ENCODE assay signal across 9 cellular contexts in genomic region chr9:114371986-114372917, GRCh38. TPM values are rescaled to one million over a fixed set of nuclear protein-coding genes. Genes with fewer than 3 reads are reported as not detected.
DNase-seq lines count a peak whose midpoint lies in the region; ATAC-seq, FAIRE-seq and TF ChIP-seq lines count a peak whose summit lies in the region.
"Had no signal": no experiment of that assay in that cellular context is flagged by ENCODE, and none has a peak within 500 bp of the region (broad histone marks: within the 10 kb centered on the region; RNA-seq: fewer than 3 reads in every experiment).

No MANE protein-coding gene starts in this region.

- TF ChIP-seq POLR2A in H1 (IDR thresholded peaks at IDR 0.05; ENCODE audit: control extremely low read depth in 1 of 2, low read depth in 2 of 2, low read length in 2 of 2) = no peak

- peak overlapping the region; percentile 34 for H4K5ac ChIP-seq in H1 (ENCODE audit: insufficient read length, low read depth, low read length)

- H4K8ac ChIP-seq in H1 (ENCODE audit: extremely low read depth, insufficient read depth, low read length) = peak overlapping the region; percentile 38

- no peak for TF ChIP-seq EP300 in H1 (IDR thresholded peaks at IDR 0.05; ENCODE audit: borderline replicate concordance in 1 of 2, low read depth in 2 of 2, low read length in 2 of 2)

- H3K23me2 ChIP-seq in H1 (ENCODE audit: low read depth, low read length) = peaks cover 11% of the 10 kb centered on the region; the same call in 1 of the 2 replicates

- H3K23ac ChIP-seq in H1 (ENCODE audit: insufficient read length) = no peak overlapping the region

- DNase-seq in EL = peak; percentile 84
- peak in 3 of 5 experiments; percentile 36 to 90 (median 65) for DNase-seq in T-helper 2 cell
- no peak for DNase-seq in H1 (ENCODE audit: low read depth in 1 of 2, low spot score in 2 of 2)
- no peak for DNase-seq in NCI-H510A treated with DMSO at 0.1 percent for 48 hours (lab: John Stamatoyannopoulos, UW)
- no peak for DNase-seq in SHP77 (lab: John Stamatoyannopoulos, UW)

- no peak overlapping the region for H2AFZ ChIP-seq in H1 (ENCODE audit: low read length)

- peak overlapping the region; percentile 97; the same call in 1 of the 2 replicates for H2BK12ac ChIP-seq in H1 (ENCODE audit: low read depth, low read length)

- H4K91ac ChIP-seq in H1 (replicated peaks; ENCODE audit: insufficient read length, low read length) = peak overlapping the region; percentile 89

- H3K27me3 ChIP-seq in H1 (replicated peaks in 1 of 4; ENCODE audit: control insufficient read depth in 3 of 4, extremely low read depth in 1 of 4, insufficient read depth in 3 of 4, low read length in 3 of 4) = no peaks in the 10 kb centered on the region
- no peaks in the 10 kb centered on the region for H3K27me3 ChIP-seq in rectal smooth muscle tissue (ENCODE audit: control insufficient read depth, insufficient read depth, low read length)

- H3K4me1 ChIP-seq in H1 (replicated peaks in 1 of 4; ENCODE audit: control insufficient read depth in 3 of 4, insufficient read depth in 4 of 4, low read length in 3 of 4) (peaks cover 7 to 30% (median 22%) of the 10 kb centered on the region in 4 experiments), rectal smooth muscle tissue (ENCODE audit: control insufficient read depth, insufficient read depth, low read length) (no peaks in the 10 kb centered on the region)

- peak overlapping the region; percentile 99; the same call in 1 of the 2 replicates for H2BK5ac ChIP-seq in H1 (ENCODE audit: low read depth, low read length)

- peak; percentile 27 for ATAC-seq in HG02623 (IDR thresholded peaks at IDR 0.05; ENCODE audit: unreplicated experiment)
- no peak for ATAC-seq in GM21723 (IDR thresholded peaks at IDR 0.05; ENCODE audit: unreplicated experiment)

- TF ChIP-seq RAD21 in H1 (IDR thresholded peaks at IDR 0.05 in 1 of 2, conservative IDR thresholded peaks at IDR 0.05 in 1 of 2; ENCODE audit: low read depth in 2 of 2, low read length in 2 of 2) = no peak

- peak overlapping the region; percentile 97; the same call in 1 of the 2 replicates for H2BK20ac ChIP-seq in H1 (ENCODE audit: low read length)

- peak overlapping the region; percentile 96; the same call in 1 of the 2 replicates for H2AK5ac ChIP-seq in H1 (ENCODE audit: low read depth, low read length)

- H3K56ac ChIP-seq in H1 (replicated peaks; ENCODE audit: insufficient read length, low read depth, low read length) = no peak overlapping the region

- H3K4ac ChIP-seq in H1 (replicated peaks; ENCODE audit: insufficient read length, low read depth, low read length) = peak overlapping the region; percentile 90

- H2BK15ac ChIP-seq in H1 (ENCODE audit: low read length) = peak overlapping the region; percentile 96; the same call in 1 of the 2 replicates

- FAIRE-seq in H1 (lab: Jason Lieb, UNC) = no peak

- peaks cover under 1 to 31% (median 10%) of the 10 kb centered on the region in 4 experiments; a peak in 4 of 8 replicates for H3K36me3 ChIP-seq in H1 (ENCODE audit: control insufficient read depth in 2 of 4, insufficient read depth in 4 of 4, low read length in 3 of 4)
- peaks cover 46% of the 10 kb centered on the region for H3K36me3 ChIP-seq in rectal smooth muscle tissue (ENCODE audit: control insufficient read depth, insufficient read depth, low read length)

- POLR2A ChIA-PET in H1 (lab: Charles Lee; ENCODE audit: partially characterized antibody) = interaction anchor here (0.6 to 5.9 kb wide), 4 partner anchors 12 to 27 kb away, joined by 3 to 67 read pairs (median 10); partner anchors contain the start of gene AKNA

- H3K4me3 ChIP-seq in H1 (ENCODE audit: extremely low read depth in 1 of 4, insufficient read depth in 2 of 4, low read depth in 3 of 4, low read length in 4 of 4) (no peak overlapping the region), rectal smooth muscle tissue (ENCODE audit: low read length) (peak overlapping the region; percentile 0)

- no peaks in the 10 kb centered on the region for H3K9me3 ChIP-seq in H1 (ENCODE audit: insufficient read depth in 2 of 2, low read depth in 1 of 2, low read length in 1 of 2)

- no peak overlapping the region; a peak in 1 of 4 replicates for H3K4me2 ChIP-seq in H1 (ENCODE audit: insufficient read depth in 1 of 2, low read depth in 2 of 2, low read length in 2 of 2)

- no peaks in the 10 kb centered on the region for H3K79me2 ChIP-seq in H1 (ENCODE audit: control insufficient read depth in 1 of 2, insufficient read depth in 2 of 2, low read length in 2 of 2)

- H3K18ac ChIP-seq in H1 (ENCODE audit: extremely low read depth, low read length) = peak overlapping the region; percentile 97

- H4K20me1 ChIP-seq in H1 (replicated peaks in 1 of 2; ENCODE audit: control insufficient read depth in 1 of 2, insufficient read depth in 2 of 2, low read length in 2 of 2) = peaks cover 2% of the 10 kb centered on the region in 2 experiments

- H3K27ac ChIP-seq in H1 (ENCODE audit: low read depth, low read length) = no peak overlapping the region
- H3K27ac ChIP-seq in rectal smooth muscle tissue (ENCODE audit: low read depth, low read length) = no peak overlapping the region

- no peak overlapping the region for H3K14ac ChIP-seq in H1 (ENCODE audit: insufficient read length)

- no peaks in the 10 kb centered on the region for H3K79me1 ChIP-seq in H1 (ENCODE audit: low read depth, low read length)

- no peak overlapping the region for H3K9ac ChIP-seq in H1 (replicated peaks in 1 of 4; ENCODE audit: extremely low read depth in 1 of 4, low read depth in 3 of 4, low read length in 3 of 4)
- H3K9ac ChIP-seq in rectal smooth muscle tissue (ENCODE audit: low read length) = no peak overlapping the region

- CTCF ChIA-PET in H1 (lab: Charles Lee; ENCODE audit: partially characterized antibody) = interaction anchor here (1.0 to 1.4 kb wide), 3 partner anchors 11 to 34 kb away, joined by 4 to 5 read pairs (median 5); no protein-coding TSS in a partner anchor

- H2BK120ac ChIP-seq in H1 (replicated peaks; ENCODE audit: low read depth, low read length) = peak overlapping the region; percentile 87

- no peak for TF ChIP-seq CTCF in H1 (IDR thresholded peaks at IDR 0.05; ENCODE audit: control extremely low read depth in 1 of 3, insufficient read depth in 1 of 3, low read depth in 1 of 3, low read length in 3 of 3)

- WGBS in H1 (ENCODE audit: extremely low coverage in 1 of 2, insufficient coverage in 1 of 2, insufficient read length in 1 of 2, insufficient replicate concordance in 2 of 2, low coverage in 1 of 2, low lambda C conversion rate in 2 of 2, missing lambda C conversion rate in 1 of 2), 2 experiments = 80% methylated on average over 13 of the region's 14 CpGs; no CpG with 5 or more reads in 1 of the 2 experiments

TF ChIP-seq in H1, 55 proteins besides CTCF, POLR2A, EP300 and RAD21 (continues in another document):
- TF ChIP-seq TCF12 (IDR thresholded peaks at IDR 0.05; ENCODE audit: low read depth, low read length) (no peak), CHD1 (IDR thresholded peaks at IDR 0.05; ENCODE audit: low read depth, low read length) (no peak), JUND (IDR thresholded peaks at IDR 0.05; ENCODE audit: low read length) (no peak), USF2 (IDR thresholded peaks at IDR 0.05; ENCODE audit: low read length) (no peak), CBX5 (IDR thresholded peaks at IDR 0.05; ENCODE audit: low read depth, low read length) (no peak), CEBPB (IDR thresholded peaks at IDR 0.05; ENCODE audit: low read depth, low read length) (no peak), TAF1 (IDR thresholded peaks at IDR 0.05; ENCODE audit: low read depth, low read length) (no peak), TBP (IDR thresholded peaks at IDR 0.05; ENCODE audit: low read depth, low read length) (no peak), HDAC2 (IDR thresholded peaks at IDR 0.05; ENCODE audit: borderline replicate concordance in 1 of 2, low read depth in 2 of 2, low read length in 2 of 2) (no peak), MAFK (IDR thresholded peaks at IDR 0.05; ENCODE audit: low read depth, low read length) (no peak), SRF (IDR thresholded peaks at IDR 0.05; ENCODE audit: low read depth, low read length) (no peak)

RNA-seq across cellular contexts. Expression of gene AKNA, which starts 15.5 kb away (rescaled TPM):
- 25.9 and 27.4 TPM in 2 replicates for total RNA-seq in H1 (2021; fragmentation: NEBNext Ultra II Directional; extraction: Animal tissue kit (Norgen Biotek cat#: 25700))
- 21.0 and 28.3 TPM in 2 replicates for polyA plus RNA-seq in H1 (2011; rRNA removed)
- polyA plus RNA-seq in H1 (2011; cell fraction: cytosol; rRNA removed) = 18.3 TPM
- 62.7 TPM for polyA plus RNA-seq in H1 (2011; cell fraction: nucleus; rRNA removed)
- polyA plus RNA-seq in H1 (2012, experiment 1 of 2) = 16.3 to 28.1 TPM (median 25.3 TPM) in 4 replicates
- 16.4 TPM for polyA plus RNA-seq in H1 (2012, experiment 2 of 2)
- 16.0 TPM for polyA plus RNA-seq in H1 (2013, experiment 1 of 2)
- 15.2 TPM for polyA plus RNA-seq in H1 (2013, experiment 2 of 2)
- 21.8 and 26.9 TPM in 2 replicates for polyA minus RNA-seq in H1 (2011; rRNA and poly(A)+ RNA removed)
- 32.5 TPM for polyA minus RNA-seq in H1 (2011; cell fraction: cytosol; rRNA and poly(A)+ RNA removed)
- polyA minus RNA-seq in H1 (2011; cell fraction: nucleus; rRNA and poly(A)+ RNA removed) = 36.8 TPM

RNA-seq across cellular contexts. Expression of gene ORM2, which starts 42.6 kb away (rescaled TPM):
- total RNA-seq in H1 (2021; fragmentation: NEBNext Ultra II Directional; extraction: Animal tissue kit (Norgen Biotek cat#: 25700)) = 0.90 TPM in 1 of 2 replicates, not detected in the other
- polyA plus RNA-seq in H1 (2011; rRNA removed) = 0.66 and 1.3 TPM in 2 replicates
- 1.1 TPM for polyA plus RNA-seq in H1 (2011; cell fraction: cytosol; rRNA removed)
- polyA plus RNA-seq in H1 (2011; cell fraction: nucleus; rRNA removed) = 0.17 TPM
- polyA plus RNA-seq in H1 (2012, experiment 1 of 2) = 1.0 to 1.8 TPM (median 1.5 TPM) in 4 replicates
- 0.33 TPM for polyA plus RNA-seq in H1 (2012, experiment 2 of 2)
- polyA plus RNA-seq in H1 (2013, experiment 1 of 2) = 0.24 TPM
- 0.29 TPM for polyA plus RNA-seq in H1 (2013, experiment 2 of 2)
- polyA minus RNA-seq in H1 (2011; rRNA and poly(A)+ RNA removed) = 0.51 TPM in 1 of 2 replicates, not detected in the other
- polyA minus RNA-seq in H1 (2011; cell fraction: cytosol; rRNA and poly(A)+ RNA removed) = not detected
- polyA minus RNA-seq in H1 (2011; cell fraction: nucleus; rRNA and poly(A)+ RNA removed) = not detected
- total RNA-seq: fibroblast of lung had no signal
- polyA plus RNA-seq: fibroblast of lung had no signal

RNA-seq across cellular contexts. Expression of gene ORM1, which starts 49.4 kb away (rescaled TPM):
- not detected in 2 replicates for total RNA-seq in H1 (2021; fragmentation: NEBNext Ultra II Directional; extraction: Animal tissue kit (Norgen Biotek cat#: 25700))
- polyA plus RNA-seq in H1 (2011; rRNA removed) = 0.32 TPM in 1 of 2 replicates, not detected in the other
- not detected for polyA plus RNA-seq in H1 (2011; cell fraction: cytosol; rRNA removed)
- polyA plus RNA-seq in H1 (2011; cell fraction: nucleus; rRNA removed) = not detected
- polyA plus RNA-seq in H1 (2012, experiment 1 of 2) = not detected in 4 replicates
- polyA plus RNA-seq in H1 (2012, experiment 2 of 2) = not detected
- not detected for polyA plus RNA-seq in H1 (2013, experiment 1 of 2)
- polyA plus RNA-seq in H1 (2013, experiment 2 of 2) = not detected
- polyA minus RNA-seq in H1 (2011; rRNA and poly(A)+ RNA removed) = not detected in 2 replicates
- not detected for polyA minus RNA-seq in H1 (2011; cell fraction: cytosol; rRNA and poly(A)+ RNA removed)
- polyA minus RNA-seq in H1 (2011; cell fraction: nucleus; rRNA and poly(A)+ RNA removed) = not detected
- total RNA-seq: fibroblast of lung had no signal
- polyA plus RNA-seq: fibroblast of lung had no signal

Comparison
In these comparisons a context has a peak if more than half of its experiments do, and no peak if none do; other contexts are left out.
1. DNase-seq: peak in EL (single experiment) and T-helper 2 cell (3 of 5); none in H1 (0 of 2), NCI-H510A treated with DMSO at 0.1 percent for 48 hours (single experiment) and SHP77 (0 of 2).